Comparison of ENCODE assay signal across 12 cellular contexts in genomic region chr19:19447536-19448237, GRCh38. TPM values are rescaled to one million over a fixed set of nuclear protein-coding genes. Genes with fewer than 3 reads are reported as not detected.
DNase-seq lines count a peak whose midpoint lies in the region; ATAC-seq lines count a peak whose summit lies in the region.
"Had no signal": no experiment of that assay in that cellular context is flagged by ENCODE, and none has a peak within 500 bp of the region (broad histone marks: within the 10 kb centered on the region; RNA-seq: fewer than 3 reads in every experiment).

No MANE protein-coding gene starts in this region.

- H3K79me2 ChIP-seq in mesendoderm (ENCODE audit: control insufficient read depth, insufficient read depth, low read length), result peaks cover 94% of the 10 kb centered on the region

- H2BK15ac ChIP-seq in mesendoderm (replicated peaks; ENCODE audit: low read depth), result no peak overlapping the region

- H3K4me2 ChIP-seq in mesendoderm (ENCODE audit: low read length), result no peak overlapping the region

- H3K23ac ChIP-seq in mesendoderm (ENCODE audit: low read length), result peak overlapping the region; percentile 81

- H3K4me1 ChIP-seq in mesendoderm (ENCODE audit: control insufficient read depth, low read depth, low read length), result peaks cover 22% of the 10 kb centered on the region

- peaks cover 6% of the 10 kb centered on the region for H3K9me3 Mint-ChIP-seq in activated naive CD8-positive, alpha-beta T cell treated with anti-CD3 and anti-CD28 coated beads, Interleukin-2, amount 50 U/mL, for 24 hours

- H3K79me1 ChIP-seq in mesendoderm (ENCODE audit: low read length), result peaks cover 52% of the 10 kb centered on the region

- H3K4me1 Mint-ChIP-seq in activated naive CD8-positive, alpha-beta T cell treated with anti-CD3 and anti-CD28 coated beads, Interleukin-2, amount 50 U/mL, for 24 hours, result peaks cover 95% of the 10 kb centered on the region

- H4K8ac ChIP-seq in mesendoderm (ENCODE audit: low read depth, low read length), result no peak overlapping the region

- no peak overlapping the region for H3K4me3 Mint-ChIP-seq in activated naive CD8-positive, alpha-beta T cell treated with anti-CD3 and anti-CD28 coated beads, Interleukin-2, amount 50 U/mL, for 24 hours

- DNase-seq in AG20443 (ENCODE audit: low spot score) (peak; percentile 33), mesendoderm (no peak), NCI-H526 (lab: John Stamatoyannopoulos, UW) (no peak), putamen (ENCODE audit: low spot score) (no peak)
- DNase-seq in activated naive CD8-positive, alpha-beta T cell treated with anti-CD3 and anti-CD28 coated beads, Interleukin-2, amount 50 U/mL, for 24 hours, result no peak
- DNase-seq: NCI-H774; stimulated activated CD4-positive, alpha-beta T cell treated with anti-CD3 and anti-CD28 coated beads, Interleukin-2, amount 100 ng/mL, for 48 hours; transverse colon had no signal

- no peak overlapping the region for H2BK5ac ChIP-seq in mesendoderm (ENCODE audit: low read length)

- no peak overlapping the region for H3K18ac ChIP-seq in mesendoderm (ENCODE audit: low read length)

- no peaks in the 10 kb centered on the region for H3K9me3 ChIP-seq in KOPT-K1 (ENCODE audit: insufficient read depth, low read length, poor library complexity, severe bottlenecking)
- H3K9me3 ChIP-seq: transverse colon had no signal

- peaks cover 23% of the 10 kb centered on the region for H3K36me3 Mint-ChIP-seq in activated naive CD8-positive, alpha-beta T cell treated with anti-CD3 and anti-CD28 coated beads, Interleukin-2, amount 50 U/mL, for 24 hours (ENCODE audit: low read depth)

- H3K36me3 ChIP-seq in KOPT-K1 (ENCODE audit: insufficient read depth, low read length) (peaks cover 34% of the 10 kb centered on the region; the same call in 1 of the 2 replicates), mesendoderm (ENCODE audit: control insufficient read depth, insufficient read depth, low read length) (no peaks in the 10 kb centered on the region)
- H3K36me3 ChIP-seq: transverse colon had no signal

- WGBS in mesendoderm (ENCODE audit: extremely low coverage, insufficient coverage, low lambda C conversion rate), result no CpG with 5 or more reads among the region's 15 CpGs

- H3K27me3 ChIP-seq in mesendoderm (ENCODE audit: insufficient read depth, low read length, poor library complexity), result no peaks in the 10 kb centered on the region
- H3K27me3 ChIP-seq: transverse colon had no signal

- no peaks in the 10 kb centered on the region for H3K27me3 Mint-ChIP-seq in activated naive CD8-positive, alpha-beta T cell treated with anti-CD3 and anti-CD28 coated beads, Interleukin-2, amount 50 U/mL, for 24 hours

- H2BK120ac ChIP-seq in mesendoderm (ENCODE audit: low read depth, low read length), result no peak overlapping the region

- H3K4ac ChIP-seq in mesendoderm (ENCODE audit: low read depth, low read length), result no peak overlapping the region

- H2AK5ac ChIP-seq in mesendoderm (ENCODE audit: low read length), result no peak overlapping the region

- no peak for ATAC-seq in activated naive CD8-positive, alpha-beta T cell treated with anti-CD3 and anti-CD28 coated beads, Interleukin-2, amount 50 U/mL, for 24 hours
- ATAC-seq in HG02678 (IDR thresholded peaks at IDR 0.05; ENCODE audit: unreplicated experiment) (no peak), HG02759 (IDR thresholded peaks at IDR 0.05; ENCODE audit: unreplicated experiment) (no peak)

- H3K27ac ChIP-seq in KOPT-K1 (ENCODE audit: low read depth, low read length, poor library complexity, severe bottlenecking), result peak overlapping the region; percentile 15
- no peak overlapping the region for H3K27ac ChIP-seq in mesendoderm (ENCODE audit: low read depth, low read length)
- H3K27ac ChIP-seq: transverse colon, VCaP had no signal

- H3K9ac ChIP-seq in mesendoderm (ENCODE audit: low read length), result no peak overlapping the region

- H3K56ac ChIP-seq in mesendoderm (ENCODE audit: low read length), result peak overlapping the region; percentile 18

- no peak overlapping the region for H4K5ac ChIP-seq in mesendoderm (ENCODE audit: low read length)

- H3K27ac Mint-ChIP-seq in activated naive CD8-positive, alpha-beta T cell treated with anti-CD3 and anti-CD28 coated beads, Interleukin-2, amount 50 U/mL, for 24 hours, result peak overlapping the region; percentile 74

- H3K4me3 ChIP-seq in mesendoderm (ENCODE audit: low read length), result no peak overlapping the region
- H3K4me3 ChIP-seq: transverse colon had no signal

RNA-seq across cellular contexts. Expression of gene GATAD2A, which starts 42.2 kb away (rescaled TPM):
- 125 TPM for polyA plus RNA-seq in mesendoderm (2013, experiment 1 of 2)
- polyA plus RNA-seq in mesendoderm (2013, experiment 2 of 2), result 121 TPM
